In the genomic region with DNA sequence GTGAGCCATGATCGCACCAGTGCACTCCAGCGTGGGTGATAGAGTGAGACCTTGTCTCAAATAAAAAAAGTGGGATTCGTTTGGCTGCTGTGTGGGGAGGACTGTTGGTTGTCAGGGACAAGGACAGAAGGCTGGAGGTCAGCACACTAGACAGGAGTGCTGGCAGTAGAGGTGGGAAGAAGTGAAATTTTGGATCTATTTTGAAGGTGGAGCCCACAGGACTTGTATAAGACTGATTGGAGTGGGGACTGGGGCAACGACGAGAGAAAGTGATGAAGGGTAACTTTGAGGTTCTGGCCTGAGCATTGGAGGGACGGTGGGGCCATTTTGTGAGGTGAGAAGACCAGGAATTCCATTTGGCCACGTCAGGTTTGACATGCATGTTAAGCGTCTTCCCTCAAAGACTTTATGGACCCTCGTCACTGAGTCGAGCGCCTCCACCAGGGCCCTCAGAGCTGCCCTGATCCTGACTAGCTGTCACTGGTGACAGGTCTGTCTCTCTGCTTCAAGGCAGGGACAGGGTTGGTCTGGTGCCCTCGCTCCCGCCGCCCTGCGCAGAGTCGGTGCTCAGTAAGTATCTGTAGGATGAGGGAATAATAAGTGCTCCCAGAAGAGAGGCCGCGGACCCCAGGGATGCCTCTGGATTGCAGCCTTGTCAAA, we compare ENCODE assay signal across 1 cellular context.
TF ChIP-seq lines count a peak whose summit lies in the region.

No MANE protein-coding gene starts in this region.

TF ChIP-seq in HepG2, 621 proteins besides CTCF, POLR2A, EP300 and RAD21 (continued from another document and continues in another):
- TF ChIP-seq, protein P1, sequence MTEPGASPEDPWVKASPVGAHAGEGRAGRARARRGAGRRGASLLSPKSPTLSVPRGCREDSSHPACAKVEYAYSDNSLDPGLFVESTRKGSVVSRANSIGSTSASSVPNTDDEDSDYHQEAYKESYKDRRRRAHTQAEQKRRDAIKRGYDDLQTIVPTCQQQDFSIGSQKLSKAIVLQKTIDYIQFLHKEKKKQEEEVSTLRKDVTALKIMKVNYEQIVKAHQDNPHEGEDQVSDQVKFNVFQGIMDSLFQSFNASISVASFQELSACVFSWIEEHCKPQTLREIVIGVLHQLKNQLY (CRISPR knock-in tag; IDR thresholded peaks at IDR 0.05): no peak
- TF ChIP-seq TAF15 (IDR thresholded peaks at IDR 0.05; ENCODE audit: low read depth, low read length, poor library complexity, severe bottlenecking) (no peak), SNAPC2 (CRISPR knock-in tag; IDR thresholded peaks at IDR 0.05) (no peak), LCORL (IDR thresholded peaks at IDR 0.05) (no peak), LCORL (CRISPR knock-in tag; IDR thresholded peaks at IDR 0.05) (no peak), NCOA2 (CRISPR knock-in tag; IDR thresholded peaks at IDR 0.05) (no peak), EZH2 (conservative IDR thresholded peaks at IDR 0.05; ENCODE audit: low read depth, low read length) (no peak), U2AF2 (IDR thresholded peaks at IDR 0.05; ENCODE audit: low read depth, low read length) (no peak), SP1 (IDR thresholded peaks at IDR 0.05) (no peak), SP1 (CRISPR knock-in tag; IDR thresholded peaks at IDR 0.05) (no peak), SRY (CRISPR knock-in tag; IDR thresholded peaks at IDR 0.05) (peak; percentile 4; the same call in 1 of the 2 replicates), ZNF326 (CRISPR knock-in tag; IDR thresholded peaks at IDR 0.05; ENCODE audit: borderline replicate concordance) (no peak), ZNF558 (CRISPR knock-in tag; IDR thresholded peaks at IDR 0.05; ENCODE audit: borderline replicate concordance) (0 out of 2 replicates have a peak, but pooled peaks have one; percentile 47), MXD4 (CRISPR knock-in tag; IDR thresholded peaks at IDR 0.05) (0 out of 2 replicates have a peak, but pooled peaks have one; percentile 5), NKX3-1 (CRISPR knock-in tag; IDR thresholded peaks at IDR 0.05) (no peak), ZNF263 (CRISPR knock-in tag; IDR thresholded peaks at IDR 0.05) (0 out of 2 replicates have a peak, but pooled peaks have one; percentile 37), ZFAT (CRISPR knock-in tag; conservative IDR thresholded peaks at IDR 0.05) (no peak), ZNF530 (CRISPR knock-in tag; IDR thresholded peaks at IDR 0.05; ENCODE audit: low read depth) (no peak)
- TF ChIP-seq, protein P2, sequence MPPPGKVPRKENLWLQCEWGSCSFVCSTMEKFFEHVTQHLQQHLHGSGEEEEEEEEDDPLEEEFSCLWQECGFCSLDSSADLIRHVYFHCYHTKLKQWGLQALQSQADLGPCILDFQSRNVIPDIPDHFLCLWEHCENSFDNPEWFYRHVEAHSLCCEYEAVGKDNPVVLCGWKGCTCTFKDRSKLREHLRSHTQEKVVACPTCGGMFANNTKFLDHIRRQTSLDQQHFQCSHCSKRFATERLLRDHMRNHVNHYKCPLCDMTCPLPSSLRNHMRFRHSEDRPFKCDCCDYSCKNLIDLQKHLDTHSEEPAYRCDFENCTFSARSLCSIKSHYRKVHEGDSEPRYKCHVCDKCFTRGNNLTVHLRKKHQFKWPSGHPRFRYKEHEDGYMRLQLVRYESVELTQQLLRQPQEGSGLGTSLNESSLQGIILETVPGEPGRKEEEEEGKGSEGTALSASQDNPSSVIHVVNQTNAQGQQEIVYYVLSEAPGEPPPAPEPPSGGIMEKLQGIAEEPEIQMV (CRISPR knock-in tag; IDR thresholded peaks at IDR 0.05; ENCODE audit: low read depth): 0 out of 2 replicates have a peak, but pooled peaks have one; percentile 63
- TF ChIP-seq, protein P3, sequence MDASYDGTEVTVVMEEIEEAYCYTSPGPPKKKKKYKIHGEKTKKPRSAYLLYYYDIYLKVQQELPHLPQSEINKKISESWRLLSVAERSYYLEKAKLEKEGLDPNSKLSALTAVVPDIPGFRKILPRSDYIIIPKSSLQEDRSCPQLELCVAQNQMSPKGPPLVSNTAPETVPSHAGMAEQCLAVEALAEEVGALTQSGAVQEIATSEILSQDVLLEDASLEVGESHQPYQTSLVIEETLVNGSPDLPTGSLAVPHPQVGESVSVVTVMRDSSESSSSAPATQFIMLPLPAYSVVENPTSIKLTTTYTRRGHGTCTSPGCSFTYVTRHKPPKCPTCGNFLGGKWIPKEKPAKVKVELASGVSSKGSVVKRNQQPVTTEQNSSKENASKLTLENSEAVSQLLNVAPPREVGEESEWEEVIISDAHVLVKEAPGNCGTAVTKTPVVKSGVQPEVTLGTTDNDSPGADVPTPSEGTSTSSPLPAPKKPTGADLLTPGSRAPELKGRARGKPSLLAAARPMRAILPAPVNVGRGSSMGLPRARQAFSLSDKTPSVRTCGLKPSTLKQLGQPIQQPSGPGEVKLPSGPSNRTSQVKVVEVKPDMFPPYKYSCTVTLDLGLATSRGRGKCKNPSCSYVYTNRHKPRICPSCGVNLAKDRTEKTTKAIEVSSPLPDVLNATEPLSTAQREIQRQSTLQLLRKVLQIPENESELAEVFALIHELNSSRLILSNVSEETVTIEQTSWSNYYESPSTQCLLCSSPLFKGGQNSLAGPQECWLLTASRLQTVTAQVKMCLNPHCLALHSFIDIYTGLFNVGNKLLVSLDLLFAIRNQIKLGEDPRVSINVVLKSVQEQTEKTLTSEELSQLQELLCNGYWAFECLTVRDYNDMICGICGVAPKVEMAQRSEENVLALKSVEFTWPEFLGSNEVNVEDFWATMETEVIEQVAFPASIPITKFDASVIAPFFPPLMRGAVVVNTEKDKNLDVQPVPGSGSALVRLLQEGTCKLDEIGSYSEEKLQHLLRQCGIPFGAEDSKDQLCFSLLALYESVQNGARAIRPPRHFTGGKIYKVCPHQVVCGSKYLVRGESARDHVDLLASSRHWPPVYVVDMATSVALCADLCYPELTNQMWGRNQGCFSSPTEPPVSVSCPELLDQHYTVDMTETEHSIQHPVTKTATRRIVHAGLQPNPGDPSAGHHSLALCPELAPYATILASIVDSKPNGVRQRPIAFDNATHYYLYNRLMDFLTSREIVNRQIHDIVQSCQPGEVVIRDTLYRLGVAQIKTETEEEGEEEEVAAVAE (CRISPR knock-in tag; IDR thresholded peaks at IDR 0.05; ENCODE audit: borderline replicate concordance): no peak
- TF ChIP-seq, protein P4, sequence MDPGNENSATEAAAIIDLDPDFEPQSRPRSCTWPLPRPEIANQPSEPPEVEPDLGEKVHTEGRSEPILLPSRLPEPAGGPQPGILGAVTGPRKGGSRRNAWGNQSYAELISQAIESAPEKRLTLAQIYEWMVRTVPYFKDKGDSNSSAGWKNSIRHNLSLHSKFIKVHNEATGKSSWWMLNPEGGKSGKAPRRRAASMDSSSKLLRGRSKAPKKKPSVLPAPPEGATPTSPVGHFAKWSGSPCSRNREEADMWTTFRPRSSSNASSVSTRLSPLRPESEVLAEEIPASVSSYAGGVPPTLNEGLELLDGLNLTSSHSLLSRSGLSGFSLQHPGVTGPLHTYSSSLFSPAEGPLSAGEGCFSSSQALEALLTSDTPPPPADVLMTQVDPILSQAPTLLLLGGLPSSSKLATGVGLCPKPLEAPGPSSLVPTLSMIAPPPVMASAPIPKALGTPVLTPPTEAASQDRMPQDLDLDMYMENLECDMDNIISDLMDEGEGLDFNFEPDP (CRISPR knock-in tag; conservative IDR thresholded peaks at IDR 0.05): no peak
- TF ChIP-seq, protein P5, sequence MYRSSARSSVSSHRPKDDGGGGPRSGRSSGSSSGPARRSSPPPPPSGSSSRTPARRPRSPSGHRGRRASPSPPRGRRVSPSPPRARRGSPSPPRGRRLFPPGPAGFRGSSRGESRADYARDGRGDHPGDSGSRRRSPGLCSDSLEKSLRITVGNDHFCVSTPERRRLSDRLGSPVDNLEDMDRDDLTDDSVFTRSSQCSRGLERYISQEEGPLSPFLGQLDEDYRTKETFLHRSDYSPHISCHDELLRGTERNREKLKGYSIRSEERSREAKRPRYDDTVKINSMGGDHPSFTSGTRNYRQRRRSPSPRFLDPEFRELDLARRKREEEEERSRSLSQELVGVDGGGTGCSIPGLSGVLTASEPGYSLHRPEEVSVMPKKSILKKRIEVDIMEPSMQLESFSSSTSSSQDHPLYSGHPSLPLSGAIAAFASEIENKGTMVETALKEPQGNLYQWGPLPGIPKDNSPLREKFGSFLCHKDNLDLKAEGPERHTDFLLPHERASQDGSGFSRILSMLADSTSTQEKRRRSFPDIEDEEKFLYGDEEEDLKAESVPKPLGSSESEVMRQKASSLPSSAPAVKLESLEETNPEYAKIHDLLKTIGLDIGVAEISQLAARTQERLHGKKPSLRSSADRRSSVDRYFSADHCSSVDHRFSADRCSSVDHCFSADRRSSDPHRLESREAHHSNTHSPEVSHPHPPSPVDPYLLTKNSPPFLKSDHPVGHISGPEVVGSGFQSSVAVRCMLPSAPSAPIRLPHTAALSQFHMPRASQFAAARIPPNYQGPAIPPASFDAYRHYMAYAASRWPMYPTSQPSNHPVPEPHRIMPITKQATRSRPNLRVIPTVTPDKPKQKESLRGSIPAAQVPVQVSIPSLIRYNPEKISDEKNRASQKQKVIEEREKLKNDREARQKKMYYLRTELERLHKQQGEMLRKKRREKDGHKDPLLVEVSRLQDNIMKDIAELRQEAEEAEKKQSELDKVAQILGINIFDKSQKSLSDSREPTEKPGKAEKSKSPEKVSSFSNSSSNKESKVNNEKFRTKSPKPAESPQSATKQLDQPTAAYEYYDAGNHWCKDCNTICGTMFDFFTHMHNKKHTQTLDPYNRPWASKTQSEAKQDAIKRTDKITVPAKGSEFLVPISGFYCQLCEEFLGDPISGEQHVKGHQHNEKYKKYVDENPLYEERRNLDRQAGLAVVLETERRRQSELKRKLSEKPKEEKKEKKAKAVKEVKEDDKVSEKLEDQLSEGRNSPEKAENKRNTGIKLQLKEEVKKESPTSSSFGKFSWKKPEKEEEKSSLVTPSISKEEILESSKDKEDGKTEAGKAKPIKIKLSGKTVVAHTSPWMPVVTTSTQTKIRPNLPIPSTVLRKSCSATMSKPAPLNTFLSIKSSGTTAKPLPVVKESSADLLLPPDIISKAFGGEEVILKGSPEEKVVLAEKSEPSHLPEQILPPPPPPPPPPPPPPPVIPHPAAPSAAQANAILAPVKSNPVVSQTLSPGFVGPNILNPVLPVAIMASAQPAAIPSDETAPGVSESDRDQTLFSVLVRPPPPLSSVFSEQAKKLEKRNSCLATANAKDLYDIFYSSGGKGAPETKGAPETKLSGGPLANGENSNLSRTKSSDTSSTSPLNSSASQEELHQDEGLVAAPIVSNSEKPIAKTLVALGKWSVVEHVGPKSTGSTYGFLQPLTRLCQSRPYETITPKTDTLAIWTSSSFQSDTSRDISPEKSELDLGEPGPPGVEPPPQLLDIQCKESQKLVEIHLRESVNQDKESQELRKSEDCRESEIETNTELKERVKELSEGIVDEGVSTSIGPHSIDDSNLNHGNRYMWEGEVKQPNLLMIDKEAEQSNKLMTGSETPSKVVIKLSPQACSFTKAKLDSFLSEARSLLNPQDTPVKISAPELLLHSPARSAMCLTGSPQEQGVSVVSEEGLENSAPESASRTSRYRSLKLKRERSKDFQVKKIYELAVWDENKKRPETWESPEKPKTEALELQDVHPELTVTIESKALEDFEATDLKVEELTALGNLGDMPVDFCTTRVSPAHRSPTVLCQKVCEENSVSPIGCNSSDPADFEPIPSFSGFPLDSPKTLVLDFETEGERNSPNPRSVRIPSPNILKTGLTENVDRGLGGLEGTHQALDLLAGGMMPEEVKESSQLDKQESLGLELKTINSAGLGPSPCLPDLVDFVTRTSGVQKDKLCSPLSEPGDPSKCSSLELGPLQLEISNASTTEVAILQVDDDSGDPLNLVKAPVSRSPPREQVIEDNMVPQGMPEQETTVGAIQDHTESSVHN (CRISPR knock-in tag; IDR thresholded peaks at IDR 0.05): no peak
- TF ChIP-seq, protein P6, sequence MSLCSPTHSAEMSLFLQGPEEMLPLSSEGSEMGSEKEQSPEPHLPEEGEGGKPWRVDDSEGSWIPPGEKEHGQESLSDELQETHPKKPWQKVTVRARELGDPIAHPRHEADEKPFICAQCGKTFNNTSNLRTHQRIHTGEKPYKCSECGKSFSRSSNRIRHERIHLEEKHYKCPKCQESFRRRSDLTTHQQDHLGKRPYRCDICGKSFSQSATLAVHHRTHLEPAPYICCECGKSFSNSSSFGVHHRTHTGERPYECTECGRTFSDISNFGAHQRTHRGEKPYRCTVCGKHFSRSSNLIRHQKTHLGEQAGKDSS (CRISPR knock-in tag; IDR thresholded peaks at IDR 0.05; ENCODE audit: borderline replicate concordance, low read depth): peak; percentile 51; the same call in 1 of the 2 replicates
- TF ChIP-seq, protein P7, sequence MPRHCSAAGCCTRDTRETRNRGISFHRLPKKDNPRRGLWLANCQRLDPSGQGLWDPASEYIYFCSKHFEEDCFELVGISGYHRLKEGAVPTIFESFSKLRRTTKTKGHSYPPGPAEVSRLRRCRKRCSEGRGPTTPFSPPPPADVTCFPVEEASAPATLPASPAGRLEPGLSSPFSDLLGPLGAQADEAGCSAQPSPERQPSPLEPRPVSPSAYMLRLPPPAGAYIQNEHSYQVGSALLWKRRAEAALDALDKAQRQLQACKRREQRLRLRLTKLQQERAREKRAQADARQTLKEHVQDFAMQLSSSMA (CRISPR knock-in tag; IDR thresholded peaks at IDR 0.05): no peak
- TF ChIP-seq, protein P8, sequence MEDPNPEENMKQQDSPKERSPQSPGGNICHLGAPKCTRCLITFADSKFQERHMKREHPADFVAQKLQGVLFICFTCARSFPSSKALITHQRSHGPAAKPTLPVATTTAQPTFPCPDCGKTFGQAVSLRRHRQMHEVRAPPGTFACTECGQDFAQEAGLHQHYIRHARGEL (CRISPR knock-in tag; IDR thresholded peaks at IDR 0.05): no peak
- TF ChIP-seq, protein P9, sequence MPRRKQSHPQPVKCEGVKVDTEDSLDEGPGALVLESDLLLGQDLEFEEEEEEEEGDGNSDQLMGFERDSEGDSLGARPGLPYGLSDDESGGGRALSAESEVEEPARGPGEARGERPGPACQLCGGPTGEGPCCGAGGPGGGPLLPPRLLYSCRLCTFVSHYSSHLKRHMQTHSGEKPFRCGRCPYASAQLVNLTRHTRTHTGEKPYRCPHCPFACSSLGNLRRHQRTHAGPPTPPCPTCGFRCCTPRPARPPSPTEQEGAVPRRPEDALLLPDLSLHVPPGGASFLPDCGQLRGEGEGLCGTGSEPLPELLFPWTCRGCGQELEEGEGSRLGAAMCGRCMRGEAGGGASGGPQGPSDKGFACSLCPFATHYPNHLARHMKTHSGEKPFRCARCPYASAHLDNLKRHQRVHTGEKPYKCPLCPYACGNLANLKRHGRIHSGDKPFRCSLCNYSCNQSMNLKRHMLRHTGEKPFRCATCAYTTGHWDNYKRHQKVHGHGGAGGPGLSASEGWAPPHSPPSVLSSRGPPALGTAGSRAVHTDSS (CRISPR knock-in tag; conservative IDR thresholded peaks at IDR 0.05): no peak
- TF ChIP-seq, protein P10, sequence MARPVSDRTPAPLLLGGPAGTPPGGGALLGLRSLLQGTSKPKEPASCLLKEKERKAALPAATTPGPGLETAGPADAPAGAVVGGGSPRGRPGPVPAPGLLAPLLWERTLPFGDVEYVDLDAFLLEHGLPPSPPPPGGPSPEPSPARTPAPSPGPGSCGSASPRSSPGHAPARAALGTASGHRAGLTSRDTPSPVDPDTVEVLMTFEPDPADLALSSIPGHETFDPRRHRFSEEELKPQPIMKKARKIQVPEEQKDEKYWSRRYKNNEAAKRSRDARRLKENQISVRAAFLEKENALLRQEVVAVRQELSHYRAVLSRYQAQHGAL (CRISPR knock-in tag; IDR thresholded peaks at IDR 0.05; ENCODE audit: not compliant biosample characterization): no peak
